ENCODE assay signal across 8 cellular contexts in genomic region chr7:128104109-128104742, GRCh38.
DNase-seq lines count a peak whose midpoint lies in the region; ATAC-seq and TF ChIP-seq lines count a peak whose summit lies in the region.

No MANE protein-coding gene starts in this region.

- no peaks in the 10 kb centered on the region for H3K9me3 Mint-ChIP-seq in CD8-positive, alpha-beta memory T cell

- TF ChIP-seq CTCF in WERI-Rb-1 (IDR thresholded peaks at IDR 0.05; ENCODE audit: low read depth, low read length) (no peak), foreskin keratinocyte (conservative IDR thresholded peaks at IDR 0.05) (no peak)

- H3K27ac Mint-ChIP-seq in CD8-positive, alpha-beta memory T cell, result peak overlapping the region in 5 of 8 donors; percentile 9 to 89 (median 56)

- no peak overlapping the region for H3K27ac ChIP-seq in CD8-positive, alpha-beta memory T cell (ENCODE audit: low read depth, low read length)
- H3K27ac ChIP-seq in WERI-Rb-1 (no peak overlapping the region), foreskin keratinocyte (no peak overlapping the region)

- H3K36me3 Mint-ChIP-seq in CD8-positive, alpha-beta memory T cell, result no peaks in the 10 kb centered on the region

- H3K4me1 Mint-ChIP-seq in CD8-positive, alpha-beta memory T cell, result peaks cover 50 to 78% (median 60%) of the 10 kb centered on the region in 3 donors

- peak in 1 of 5 donors; percentile 17 for DNase-seq in CD8-positive, alpha-beta memory T cell
- DNase-seq in WERI-Rb-1 (no peak), foreskin keratinocyte (no peak), retina (peak; percentile 73), NCI-H524 treated with DMSO at 0.1 percent for 48 hours (lab: John Stamatoyannopoulos, UW) (no peak), NOMO-1 (lab: John Stamatoyannopoulos, UW; ENCODE audit: unreplicated experiment in 2 of 2) (no peak)

- peak overlapping the region; percentile 79 to 95 (median 89) for H3K4me3 Mint-ChIP-seq in CD8-positive, alpha-beta memory T cell

- H3K4me1 ChIP-seq in CD8-positive, alpha-beta memory T cell (ENCODE audit: insufficient read depth, low read length), result peaks cover 54% of the 10 kb centered on the region
- H3K4me1 ChIP-seq in foreskin keratinocyte, result no peaks in the 10 kb centered on the region

- H3K27me3 ChIP-seq in CD8-positive, alpha-beta memory T cell (ENCODE audit: insufficient read depth, low read length, poor library complexity, severe bottlenecking), result no peaks in the 10 kb centered on the region
- no peaks in the 10 kb centered on the region for H3K27me3 ChIP-seq in WERI-Rb-1 (ENCODE audit: insufficient read depth, low read depth, severe bottlenecking)
- peaks cover 59% of the 10 kb centered on the region for H3K27me3 ChIP-seq in foreskin keratinocyte

- POLR2A ChIA-PET in CD8-positive, alpha-beta memory T cell (lab: Charles Lee), result interaction anchor here (0.8 to 1.6 kb wide), 2 partner anchors 8 to 32 kb away, joined by 3 to 4 read pairs; no protein-coding TSS in a partner anchor

- CTCF ChIA-PET in CD8-positive, alpha-beta memory T cell (lab: Charles Lee), result interaction anchor here (1.0 to 1.8 kb wide), 3 partner anchors 8 to 396 kb away, joined by 3 to 11 read pairs (median 5); no protein-coding TSS in a partner anchor

- H3K27me3 Mint-ChIP-seq in CD8-positive, alpha-beta memory T cell, result no peaks in the 10 kb centered on the region

- ATAC-seq in GM21529 (IDR thresholded peaks at IDR 0.05; ENCODE audit: unreplicated experiment), result peak; percentile 16
- ATAC-seq in foreskin keratinocyte, result peak; percentile 2
- no peak for ATAC-seq in GM21360 (IDR thresholded peaks at IDR 0.05; ENCODE audit: unreplicated experiment)

- no peaks in the 10 kb centered on the region for H3K36me3 ChIP-seq in CD8-positive, alpha-beta memory T cell (ENCODE audit: insufficient read depth, low read length)
- no peaks in the 10 kb centered on the region for H3K36me3 ChIP-seq in WERI-Rb-1

- peak overlapping the region; percentile 62 for H3K4me3 ChIP-seq in CD8-positive, alpha-beta memory T cell (ENCODE audit: low read length)
- peak overlapping the region; percentile 4 for H3K4me3 ChIP-seq in WERI-Rb-1 (ENCODE audit: low read depth, low read length)

- H3K9me3 ChIP-seq in CD8-positive, alpha-beta memory T cell (ENCODE audit: low read length), result no peaks in the 10 kb centered on the region
- H3K9me3 ChIP-seq in WERI-Rb-1 (ENCODE audit: severe bottlenecking), result no peaks in the 10 kb centered on the region
